ENCODE assay signal across 17 cellular contexts in the genomic region with DNA sequence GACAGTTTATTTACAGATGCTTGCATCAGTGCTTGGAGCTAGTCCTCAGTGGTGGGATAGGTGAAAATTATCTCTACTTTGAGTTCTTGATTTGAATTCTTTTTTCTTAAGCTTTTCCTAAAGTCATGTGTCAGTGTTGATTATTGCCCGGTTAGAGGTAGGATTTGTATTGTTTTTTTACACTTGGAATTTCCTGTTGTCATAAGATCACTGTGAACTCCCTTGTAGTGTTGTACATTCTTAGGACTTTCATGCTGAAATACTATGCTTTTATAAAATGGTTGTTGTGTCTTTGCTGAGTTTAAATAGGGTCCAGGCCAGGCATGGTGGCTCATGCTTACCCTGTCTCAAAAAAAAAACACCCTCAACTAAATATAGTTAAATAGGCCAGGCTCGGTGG. TPM values are rescaled to one million over a fixed set of nuclear protein-coding genes. Genes with fewer than 3 reads are reported as not detected.
A peak's percentile ranks its signal among the peaks of the same experiment; 100 is the strongest.
DNase-seq lines count a peak whose midpoint lies in the region; ATAC-seq and TF ChIP-seq lines count a peak whose summit lies in the region.
"Had no signal": no experiment of that assay in that cellular context is flagged by ENCODE, and none has a peak within 500 bp of the region (broad histone marks: within the 10 kb centered on the region; RNA-seq: fewer than 3 reads in every experiment).

No MANE protein-coding gene starts in this region.

- POLR2A ChIA-PET in naive thymus-derived CD4-positive, alpha-beta T cell (lab: Charles Lee) = no interaction called here

- no peak for ATAC-seq in naive thymus-derived CD4-positive, alpha-beta T cell
- ATAC-seq: Right ventricle myocardium inferior had no signal

- H3K9me3 Mint-ChIP-seq in activated naive CD8-positive, alpha-beta T cell (ENCODE audit: low read depth) = no peaks in the 10 kb centered on the region
- H3K9me3 Mint-ChIP-seq in activated naive CD8-positive, alpha-beta T cell treated with anti-CD3 and anti-CD28 coated beads for 36 hours = no peaks in the 10 kb centered on the region
- no peaks in the 10 kb centered on the region for H3K9me3 Mint-ChIP-seq in chondrocyte (ENCODE audit: low read depth)
- no peaks in the 10 kb centered on the region for H3K9me3 Mint-ChIP-seq in naive thymus-derived CD4-positive, alpha-beta T cell

- H3K27ac Mint-ChIP-seq in activated naive CD8-positive, alpha-beta T cell = peak overlapping the region; percentile 46
- no peak overlapping the region for H3K27ac Mint-ChIP-seq in activated naive CD8-positive, alpha-beta T cell treated with anti-CD3 and anti-CD28 coated beads for 36 hours
- peak overlapping the region; percentile 85 for H3K27ac Mint-ChIP-seq in chondrocyte (ENCODE audit: unreplicated experiment)
- H3K27ac Mint-ChIP-seq in naive thymus-derived CD4-positive, alpha-beta T cell = peak overlapping the region in 6 of 9 donors; percentile 2 to 70 (median 48)

- H3K4me3 Mint-ChIP-seq in activated naive CD8-positive, alpha-beta T cell = no peak overlapping the region
- H3K4me3 Mint-ChIP-seq in activated naive CD8-positive, alpha-beta T cell treated with anti-CD3 and anti-CD28 coated beads for 36 hours = no peak overlapping the region
- H3K4me3 Mint-ChIP-seq in chondrocyte (ENCODE audit: unreplicated experiment) = no peak overlapping the region
- H3K4me3 Mint-ChIP-seq in naive thymus-derived CD4-positive, alpha-beta T cell = no peak overlapping the region

- no peaks in the 10 kb centered on the region for H3K9me3 ChIP-seq in naive thymus-derived CD4-positive, alpha-beta T cell (ENCODE audit: control insufficient read depth in 2 of 3, low read length in 3 of 3)
- H3K9me3 ChIP-seq in adrenal gland (replicated peaks in 1 of 3) = no peaks in the 10 kb centered on the region
- H3K9me3 ChIP-seq: MG63 had no signal

- no peaks in the 10 kb centered on the region for H3K4me1 ChIP-seq in naive thymus-derived CD4-positive, alpha-beta T cell (ENCODE audit: control insufficient read depth in 2 of 2, insufficient read depth in 2 of 2, low read length in 2 of 2)
- no peaks in the 10 kb centered on the region for H3K4me1 ChIP-seq in adrenal gland (replicated peaks in 1 of 2)

- no peak overlapping the region for H3K27ac ChIP-seq in naive thymus-derived CD4-positive, alpha-beta T cell (ENCODE audit: low read depth, low read length)
- peak overlapping the region in 1 of 5 donors; percentile 31 for H3K27ac ChIP-seq in adrenal gland
- H3K27ac ChIP-seq: C4-2B had no signal

- H3K27me3 ChIP-seq in naive thymus-derived CD4-positive, alpha-beta T cell (ENCODE audit: control insufficient read depth in 2 of 2, insufficient read depth in 2 of 2, low read length in 2 of 2) = no peaks in the 10 kb centered on the region
- no peaks in the 10 kb centered on the region for H3K27me3 ChIP-seq in adrenal gland
- H3K27me3 ChIP-seq: MG63 had no signal

- no peaks in the 10 kb centered on the region for H3K27me3 Mint-ChIP-seq in activated naive CD8-positive, alpha-beta T cell
- H3K27me3 Mint-ChIP-seq in activated naive CD8-positive, alpha-beta T cell treated with anti-CD3 and anti-CD28 coated beads for 36 hours = no peaks in the 10 kb centered on the region
- H3K27me3 Mint-ChIP-seq in chondrocyte (ENCODE audit: low read depth) = no peaks in the 10 kb centered on the region
- H3K27me3 Mint-ChIP-seq in naive thymus-derived CD4-positive, alpha-beta T cell = no peaks in the 10 kb centered on the region

- intact Hi-C loops in naive thymus-derived CD4-positive, alpha-beta T cell (cut with micrococcal nuclease) = no loop called here
- intact Hi-C loops in adrenal gland (cut with DNase I) = loop anchor here (10.0 kb wide), 1 partner anchor 46 kb away; no protein-coding TSS in a partner anchor

- no peak for DNase-seq in activated naive CD8-positive, alpha-beta T cell treated with anti-CD3 and anti-CD28 coated beads for 36 hours
- DNase-seq in chondrocyte (ENCODE audit: low spot score) = no peak
- DNase-seq in naive thymus-derived CD4-positive, alpha-beta T cell = no peak
- no peak for DNase-seq in NCI-H524 (lab: John Stamatoyannopoulos, UW)
- DNase-seq in adrenal gland = no peak
- no peak for DNase-seq in cerebellum (ENCODE audit: low spot score)
- DNase-seq in OCI-M2 (lab: John Stamatoyannopoulos, UW; ENCODE audit: unreplicated experiment) = no peak
- DNase-seq: COR-L47, DMS153, Karpas-422, MG63, NCI-H1092, NCI-H146, NCI-H2081 had no signal

- TF ChIP-seq POLR2A in adrenal gland (IDR thresholded peaks at IDR 0.05) = no peak

- no peaks in the 10 kb centered on the region for H3K36me3 Mint-ChIP-seq in activated naive CD8-positive, alpha-beta T cell
- peaks cover 22% of the 10 kb centered on the region for H3K36me3 Mint-ChIP-seq in activated naive CD8-positive, alpha-beta T cell treated with anti-CD3 and anti-CD28 coated beads for 36 hours
- peaks cover 10% of the 10 kb centered on the region for H3K36me3 Mint-ChIP-seq in chondrocyte (ENCODE audit: low read depth)
- H3K36me3 Mint-ChIP-seq in naive thymus-derived CD4-positive, alpha-beta T cell = peaks cover 0 to 15% (median 4%) of the 10 kb centered on the region in 5 donors

- H3K4me1 Mint-ChIP-seq in activated naive CD8-positive, alpha-beta T cell (ENCODE audit: low read depth) = peaks cover 14% of the 10 kb centered on the region
- H3K4me1 Mint-ChIP-seq in activated naive CD8-positive, alpha-beta T cell treated with anti-CD3 and anti-CD28 coated beads for 36 hours = peaks cover 7% of the 10 kb centered on the region
- H3K4me1 Mint-ChIP-seq in chondrocyte (ENCODE audit: low read depth) = peaks cover 10% of the 10 kb centered on the region
- H3K4me1 Mint-ChIP-seq in naive thymus-derived CD4-positive, alpha-beta T cell = peaks cover 6 to 28% (median 11%) of the 10 kb centered on the region in 7 donors

- H3K36me3 ChIP-seq in naive thymus-derived CD4-positive, alpha-beta T cell (ENCODE audit: control insufficient read depth in 2 of 3, insufficient read depth in 3 of 3, low read length in 3 of 3) = peaks cover 0 to 16% (median 0%) of the 10 kb centered on the region in 3 experiments
- peaks cover 0 to 23% of the 10 kb centered on the region in 2 donors for H3K36me3 ChIP-seq in adrenal gland (replicated peaks in 1 of 2)

- TF ChIP-seq CTCF in chondrocyte (IDR thresholded peaks at IDR 0.05) (no peak), adrenal gland (IDR thresholded peaks at IDR 0.05) (no peak)

- H3K4me3 ChIP-seq in naive thymus-derived CD4-positive, alpha-beta T cell (ENCODE audit: low read length) = no peak overlapping the region
- H3K4me3 ChIP-seq in adrenal gland = no peak overlapping the region
- H3K4me3 ChIP-seq: MG63 had no signal

- CTCF ChIA-PET in naive thymus-derived CD4-positive, alpha-beta T cell (lab: Charles Lee) = no interaction called here

- WGBS in adrenal gland, 4 donors = 55 to 76% (median 67%) methylated on average over 2 of the region's 2 CpGs

RNA-seq across cellular contexts. Expression of a gene that starts 20.3 kb away (rescaled TPM):
- total RNA-seq in activated naive CD8-positive, alpha-beta T cell treated with anti-CD3 and anti-CD28 coated beads for 36 hours = 100 to 1,000 TPM in 1 of 2 experiments, 10 to 100 TPM in 1; 97.5 to 100 TPM
- total RNA-seq in chondrocyte (59.9 to 92.6 TPM (median 78.9 TPM) in 3 replicates), adrenal gland (10 to 100 TPM; 26.4 to 75.1 (median 51.8) TPM), cerebellum (78.8 TPM)
- 100 to 1,000 TPM; 106 to 200 (median 158) TPM for total RNA-seq in naive thymus-derived CD4-positive, alpha-beta T cell
- 10 to 100 TPM; 14.7 to 18.8 TPM for polyA plus RNA-seq in naive thymus-derived CD4-positive, alpha-beta T cell
- 10 to 100 TPM; 19.9 to 59.3 (median 43.6) TPM for polyA plus RNA-seq in adrenal gland

Comparison
In these comparisons a context has a peak if more than half of its experiments do, and no peak if none do; other contexts are left out.
1. intact Hi-C loops: an anchor here in adrenal gland (10.0 kb wide); none called in naive thymus-derived CD4-positive, alpha-beta T cell.